In genomic region chr1:68984289-68984688, GRCh38 we compare ENCODE assay signal across 3 cellular contexts.
"Had no signal": no experiment of that assay in that cellular context is flagged by ENCODE, and none has a peak within 500 bp of the region (broad histone marks: within the 10 kb centered on the region; RNA-seq: fewer than 3 reads in every experiment).

No MANE protein-coding gene starts in this region.

- DNase-seq: IMR-90, KBM-7, KG1 had no signal
